Comparison of ENCODE assay signal across 8 cellular contexts in the genomic region with DNA sequence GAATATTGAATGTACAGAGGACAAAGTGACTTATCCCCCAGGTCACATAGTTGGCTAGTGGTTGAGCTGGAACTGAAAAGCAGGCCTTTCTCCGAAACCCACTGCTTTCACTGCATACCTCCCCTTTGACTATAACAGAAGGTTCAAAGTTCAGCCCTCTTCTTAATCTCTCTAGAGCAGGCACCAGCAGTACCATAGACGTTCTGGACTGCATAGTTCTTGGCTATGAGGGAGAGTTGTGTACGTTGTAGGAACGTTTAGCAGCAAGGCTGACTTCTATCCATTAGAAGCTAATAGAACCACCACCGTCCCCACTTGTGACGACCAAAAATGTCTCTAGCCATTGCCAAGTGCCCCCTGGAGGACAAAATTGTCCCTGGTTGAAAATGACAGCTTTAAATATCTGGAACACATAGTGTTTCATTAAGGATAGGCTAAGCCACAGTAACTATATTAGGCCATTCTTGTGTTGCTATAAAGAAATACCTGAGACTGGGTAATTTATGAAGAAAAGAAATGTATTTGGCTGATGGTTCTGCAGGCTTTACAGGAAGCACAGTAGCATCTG.
DNase-seq lines count a peak whose midpoint lies in the region; ATAC-seq and TF ChIP-seq lines count a peak whose summit lies in the region.

No MANE protein-coding gene starts in this region.

- H3K4me3 ChIP-seq in OCI-LY7 (ENCODE audit: low read depth, low read length, poor library complexity, severe bottlenecking), result no peak overlapping the region
- H3K4me3 ChIP-seq in fibroblast of villous mesenchyme (ENCODE audit: low read depth, low read length), result no peak overlapping the region

- peaks cover 8% of the 10 kb centered on the region for H3K36me3 Mint-ChIP-seq in type B pancreatic cell
- H3K36me3 Mint-ChIP-seq in activated T-helper 17 cell treated with anti-CD3 and anti-CD28 coated beads, Interleukin-2, amount 50 U/mL, for 72 hours (ENCODE audit: low read depth), result no peaks in the 10 kb centered on the region

- BruUV-seq in OCI-LY7 (replicated peaks; lab: Mats Ljungman, UMichigan), result no TSS peak

- intact Hi-C loops in OCI-LY7 (cut with micrococcal nuclease; ENCODE audit: unreplicated experiment), result loop anchor here (1.0 to 2.0 kb wide), 3 partner anchors 55 to 323 kb away; no protein-coding TSS in a partner anchor

- H3K9me3 ChIP-seq in OCI-LY7 (ENCODE audit: low read length), result no peaks in the 10 kb centered on the region

- peak; percentile 87 for TF ChIP-seq CTCF in OCI-LY7 (conservative IDR thresholded peaks at IDR 0.05; ENCODE audit: low read length)
- TF ChIP-seq CTCF in fibroblast of villous mesenchyme (IDR thresholded peaks at IDR 0.05; ENCODE audit: insufficient read depth, low read depth, low read length), result peak; percentile 50
- TF ChIP-seq CTCF in type B pancreatic cell (conservative IDR thresholded peaks at IDR 0.05), result peak; percentile 68

- no peaks in the 10 kb centered on the region for H3K9me3 Mint-ChIP-seq in type B pancreatic cell
- no peaks in the 10 kb centered on the region for H3K9me3 Mint-ChIP-seq in activated T-helper 17 cell treated with anti-CD3 and anti-CD28 coated beads, Interleukin-2, amount 50 U/mL, for 72 hours

- POLR2A ChIA-PET in OCI-LY7 (lab: Charles Lee), result interaction anchor here (0.5 to 0.6 kb wide), 2 partner anchors 18 to 71 kb away, joined by 5 to 7 read pairs; no protein-coding TSS in a partner anchor

- H3K4me2 ChIP-seq in OCI-LY7 (ENCODE audit: low read length), result no peak overlapping the region

- H3K9me2 ChIP-seq in OCI-LY7 (ENCODE audit: insufficient read depth, low read length), result no peaks in the 10 kb centered on the region

- peak; percentile 10 to 21 for DNase-seq in stimulated activated CD4-positive, alpha-beta T cell treated with anti-CD3 and anti-CD28 coated beads, Interleukin-2, amount 100 ng/mL, for 24 hours
- no peak for DNase-seq in stimulated activated CD4-positive, alpha-beta T cell treated with anti-CD3 and anti-CD28 coated beads, Interleukin-4, amount 100 ng/mL, for 1 hour
- DNase-seq in OCI-LY7 (ENCODE audit: low spot score) (peak; percentile 68), fibroblast of villous mesenchyme (ENCODE audit: low read depth) (peak; percentile 8), type B pancreatic cell (ENCODE audit: extremely low spot score, unreplicated experiment) (no peak), amygdala (lab: John Stamatoyannopoulos, UW) (no peak)

- CTCF ChIA-PET in OCI-LY7 (lab: Charles Lee; ENCODE audit: unreplicated experiment), result interaction anchor here (0.6 to 1.2 kb wide), 2 partner anchors 44 to 52 kb away, joined by 3 to 4 read pairs; no protein-coding TSS in a partner anchor

- H3K4me1 Mint-ChIP-seq in type B pancreatic cell (ENCODE audit: unreplicated experiment), result peaks cover 47% of the 10 kb centered on the region
- H3K4me1 Mint-ChIP-seq in activated T-helper 17 cell treated with anti-CD3 and anti-CD28 coated beads, Interleukin-2, amount 50 U/mL, for 72 hours, result no peaks in the 10 kb centered on the region

- H3K79me2 ChIP-seq in OCI-LY7 (ENCODE audit: insufficient read depth, low read depth, low read length), result no peaks in the 10 kb centered on the region

- H3K36me3 ChIP-seq in OCI-LY7 (ENCODE audit: insufficient read depth, low read length), result no peaks in the 10 kb centered on the region

- H3K27ac ChIP-seq in OCI-LY7 (ENCODE audit: low read depth, low read length, poor library complexity, severe bottlenecking), result no peak overlapping the region

- H3K4me3 Mint-ChIP-seq in type B pancreatic cell, result no peak overlapping the region
- no peak overlapping the region for H3K4me3 Mint-ChIP-seq in activated T-helper 17 cell treated with anti-CD3 and anti-CD28 coated beads, Interleukin-2, amount 50 U/mL, for 72 hours

- no peak for ATAC-seq in GM19397 (IDR thresholded peaks at IDR 0.05; ENCODE audit: unreplicated experiment)
- no peak for ATAC-seq in activated T-helper 17 cell treated with anti-CD3 and anti-CD28 coated beads, Interleukin-2, amount 50 U/mL, for 72 hours (replicated peaks)

- no peaks in the 10 kb centered on the region for H3K27me3 Mint-ChIP-seq in type B pancreatic cell
- peaks cover 4% of the 10 kb centered on the region for H3K27me3 Mint-ChIP-seq in activated T-helper 17 cell treated with anti-CD3 and anti-CD28 coated beads, Interleukin-2, amount 50 U/mL, for 72 hours

- peaks cover 4% of the 10 kb centered on the region for H3K4me1 ChIP-seq in OCI-LY7 (ENCODE audit: insufficient read depth, low read length, poor library complexity, severe bottlenecking)

- H4K20me1 ChIP-seq in OCI-LY7 (ENCODE audit: insufficient read depth, low read length), result no peaks in the 10 kb centered on the region

- H2AFZ ChIP-seq in OCI-LY7 (ENCODE audit: low read length), result no peak overlapping the region

- H3K27ac Mint-ChIP-seq in type B pancreatic cell, result peak overlapping the region; percentile 21
- H3K27ac Mint-ChIP-seq in activated T-helper 17 cell treated with anti-CD3 and anti-CD28 coated beads, Interleukin-2, amount 50 U/mL, for 72 hours, result no peak overlapping the region

Comparison
In these comparisons a context has a peak if more than half of its experiments do, and no peak if none do; other contexts are left out.
1. DNase-seq: peak in stimulated activated CD4-positive, alpha-beta T cell treated with anti-CD3 and anti-CD28 coated beads, Interleukin-2, amount 100 ng/mL, for 24 hours (2 of 2), OCI-LY7 (single experiment) and fibroblast of villous mesenchyme (single experiment); none in stimulated activated CD4-positive, alpha-beta T cell treated with anti-CD3 and anti-CD28 coated beads, Interleukin-4, amount 100 ng/mL, for 1 hour (single experiment), type B pancreatic cell (single experiment) and amygdala (0 of 56).
2. Peak in every context shown above with its lines, with median percentiles within 50 percentile points of each other: CTCF ChIP-seq.